ENCODE assay signal across 19 cellular contexts in genomic region chr19:43797556-43797955, GRCh38. TPM values are rescaled to one million over a fixed set of nuclear protein-coding genes. Genes with fewer than 3 reads are reported as not detected.
DNase-seq lines count a peak whose midpoint lies in the region; ATAC-seq, FAIRE-seq and TF ChIP-seq lines count a peak whose summit lies in the region.
"Had no signal": no experiment of that assay in that cellular context is flagged by ENCODE, and none has a peak within 500 bp of the region (broad histone marks: within the 10 kb centered on the region; RNA-seq: fewer than 3 reads in every experiment).

No MANE protein-coding gene starts in this region.

- H3K23me2 ChIP-seq in H1 (ENCODE audit: low read depth, low read length): peaks cover 8% of the 10 kb centered on the region

- H4K20me1 ChIP-seq in H1 (replicated peaks in 1 of 2; ENCODE audit: control insufficient read depth in 1 of 2, insufficient read depth in 2 of 2, low read length in 2 of 2): peaks cover 0 to 3% of the 10 kb centered on the region in 2 experiments

- H3K27me3 ChIP-seq in H1 (replicated peaks in 1 of 4; ENCODE audit: control insufficient read depth in 3 of 4, extremely low read depth in 1 of 4, insufficient read depth in 3 of 4, low read length in 3 of 4) (peaks cover 4 to 36% (median 24%) of the 10 kb centered on the region in 4 experiments), testis (no peaks in the 10 kb centered on the region)

- intact Hi-C loops in activated CD4-positive, alpha-beta memory T cell treated with anti-CD3 and anti-CD28 coated beads for 36 hours (cut with micrococcal nuclease): no loop called here
- intact Hi-C loops in testis (cut with DNase I; ENCODE audit: low total_unique reads): no loop called here

- TF ChIP-seq POLR2A in H1 (IDR thresholded peaks at IDR 0.05; ENCODE audit: control extremely low read depth in 1 of 2, low read depth in 2 of 2, low read length in 2 of 2): no peak
- TF ChIP-seq POLR2A in testis (IDR thresholded peaks at IDR 0.05): no peak

- peak overlapping the region; percentile 72 for H3K4me3 Mint-ChIP-seq in activated naive CD4-positive, alpha-beta T cell treated with anti-CD3 and anti-CD28 coated beads, Interleukin-2, amount 10 ng/mL, durations not matched to agents 7 days and 5 days
- H3K4me3 Mint-ChIP-seq in activated CD4-positive, alpha-beta memory T cell treated with anti-CD3 and anti-CD28 coated beads for 36 hours: peak overlapping the region; percentile 20
- peak overlapping the region; percentile 25 for H3K4me3 Mint-ChIP-seq in stimulated activated memory B cell treated with anti-CD40 and anti-IgM and Interleukin-4, amounts not matched to agents 10 μg/mL and 1 μg/mL and 100 μg/mL, for 72 hours

- peaks cover 52% of the 10 kb centered on the region for H3K27me3 Mint-ChIP-seq in activated naive CD4-positive, alpha-beta T cell treated with anti-CD3 and anti-CD28 coated beads, Interleukin-2, amount 10 ng/mL, durations not matched to agents 7 days and 5 days
- H3K27me3 Mint-ChIP-seq in activated CD4-positive, alpha-beta memory T cell treated with anti-CD3 and anti-CD28 coated beads for 36 hours: peaks cover 3% of the 10 kb centered on the region
- H3K27me3 Mint-ChIP-seq in stimulated activated memory B cell treated with anti-CD40 and anti-IgM and Interleukin-4, amounts not matched to agents 10 μg/mL and 1 μg/mL and 100 μg/mL, for 72 hours: peaks cover 62% of the 10 kb centered on the region

- no peak overlapping the region for H3K23ac ChIP-seq in H1 (ENCODE audit: insufficient read length)

- H3K9me3 ChIP-seq in H1 (ENCODE audit: insufficient read depth in 2 of 2, low read depth in 1 of 2, low read length in 1 of 2): no peaks in the 10 kb centered on the region
- no peaks in the 10 kb centered on the region for H3K9me3 ChIP-seq in testis
- H3K9me3 ChIP-seq: gastroesophageal sphincter, tibial artery had no signal

- no peak for FAIRE-seq in H1 (lab: Jason Lieb, UNC)
- FAIRE-seq: keratinocyte had no signal

- H3K27ac Mint-ChIP-seq in activated naive CD4-positive, alpha-beta T cell treated with anti-CD3 and anti-CD28 coated beads, Interleukin-2, amount 10 ng/mL, durations not matched to agents 7 days and 5 days: no peak overlapping the region
- no peak overlapping the region for H3K27ac Mint-ChIP-seq in activated CD4-positive, alpha-beta memory T cell treated with anti-CD3 and anti-CD28 coated beads for 36 hours
- H3K27ac Mint-ChIP-seq in stimulated activated memory B cell treated with anti-CD40 and anti-IgM and Interleukin-4, amounts not matched to agents 10 μg/mL and 1 μg/mL and 100 μg/mL, for 72 hours: no peak overlapping the region
- H3K27ac Mint-ChIP-seq: nephron had no signal

- H3K4me1 ChIP-seq in H1 (replicated peaks in 1 of 4; ENCODE audit: control insufficient read depth in 3 of 4, insufficient read depth in 4 of 4, low read length in 3 of 4) (peaks cover 0 to 5% (median 3%) of the 10 kb centered on the region in 4 experiments; a peak in 5 of 7 replicates), testis (peaks cover 4% of the 10 kb centered on the region)

- H3K4me3 ChIP-seq in H1 (ENCODE audit: extremely low read depth in 1 of 4, insufficient read depth in 2 of 4, low read depth in 3 of 4, low read length in 4 of 4) (no peak overlapping the region), testis (no peak overlapping the region)

- no peak overlapping the region for H2BK120ac ChIP-seq in H1 (replicated peaks; ENCODE audit: low read depth, low read length)

- no peaks in the 10 kb centered on the region for H3K79me2 ChIP-seq in H1 (ENCODE audit: control insufficient read depth in 1 of 2, insufficient read depth in 2 of 2, low read length in 2 of 2)

- peaks cover 4% of the 10 kb centered on the region for H3K9me3 Mint-ChIP-seq in activated naive CD4-positive, alpha-beta T cell treated with anti-CD3 and anti-CD28 coated beads, Interleukin-2, amount 10 ng/mL, durations not matched to agents 7 days and 5 days
- no peaks in the 10 kb centered on the region for H3K9me3 Mint-ChIP-seq in activated CD4-positive, alpha-beta memory T cell treated with anti-CD3 and anti-CD28 coated beads for 36 hours
- peaks cover 4% of the 10 kb centered on the region for H3K9me3 Mint-ChIP-seq in stimulated activated memory B cell treated with anti-CD40 and anti-IgM and Interleukin-4, amounts not matched to agents 10 μg/mL and 1 μg/mL and 100 μg/mL, for 72 hours
- H3K9me3 Mint-ChIP-seq: nephron had no signal

- H3K14ac ChIP-seq in H1 (ENCODE audit: insufficient read length): no peak overlapping the region

- H4K5ac ChIP-seq in H1 (ENCODE audit: insufficient read length, low read depth, low read length): no peak overlapping the region

- no peaks in the 10 kb centered on the region for H3K79me1 ChIP-seq in H1 (ENCODE audit: low read depth, low read length)

- H3K9ac ChIP-seq in H1 (replicated peaks in 1 of 4; ENCODE audit: extremely low read depth in 1 of 4, low read depth in 3 of 4, low read length in 3 of 4): no peak overlapping the region

- H3K56ac ChIP-seq in H1 (replicated peaks; ENCODE audit: insufficient read length, low read depth, low read length): no peak overlapping the region

- H4K91ac ChIP-seq in H1 (replicated peaks; ENCODE audit: insufficient read length, low read length): no peak overlapping the region

- no peak for DNase-seq in activated naive CD4-positive, alpha-beta T cell treated with anti-CD3 and anti-CD28 coated beads, Interleukin-2, amount 10 ng/mL, durations not matched to agents 7 days and 5 days
- no peak for DNase-seq in activated naive CD4-positive, alpha-beta T cell (lab: John Stamatoyannopoulos, UW)
- DNase-seq in activated CD4-positive, alpha-beta memory T cell treated with anti-CD3 and anti-CD28 coated beads for 36 hours: no peak
- no peak for DNase-seq in H1 (ENCODE audit: low read depth in 1 of 2, low spot score in 2 of 2)
- no peak for DNase-seq in NCI-H2171 (lab: John Stamatoyannopoulos, UW)
- no peak for DNase-seq in testis
- DNase-seq: activated CD4-positive, alpha-beta T cell treated with anti-CD3 and anti-CD28 coated beads, Interleukin-2, amount 50 U/mL, for 48 hours; DMS53; NCI-H1417 treated with DMSO at 0.1 percent for 48 hours; NCI-H526 treated with DMSO at 0.1 percent for 48 hours; stimulated activated naive CD4-positive, alpha-beta T cell had no signal

- H2BK5ac ChIP-seq in H1 (ENCODE audit: low read depth, low read length): no peak overlapping the region

- no peak overlapping the region for H2AFZ ChIP-seq in H1 (ENCODE audit: low read length)

- peak overlapping the region; percentile 69 for H3K4ac ChIP-seq in H1 (replicated peaks; ENCODE audit: insufficient read length, low read depth, low read length)

- no peak overlapping the region; a peak in 1 of 4 replicates for H3K4me2 ChIP-seq in H1 (ENCODE audit: insufficient read depth in 1 of 2, low read depth in 2 of 2, low read length in 2 of 2)

- H3K36me3 ChIP-seq in H1 (ENCODE audit: control insufficient read depth in 2 of 4, insufficient read depth in 4 of 4, low read length in 3 of 4) (no peaks in the 10 kb centered on the region), testis (ENCODE audit: low read depth, missing control alignments) (no peaks in the 10 kb centered on the region)
- H3K36me3 ChIP-seq: gastroesophageal sphincter, tibial artery had no signal

- H2AK5ac ChIP-seq in H1 (ENCODE audit: low read depth, low read length): 0 out of 2 replicates have a peak overlapping the region, but pooled peaks have one; percentile 58

- no peak overlapping the region for H3K27ac ChIP-seq in H1 (ENCODE audit: low read depth, low read length)
- no peak overlapping the region for H3K27ac ChIP-seq in testis
- H3K27ac ChIP-seq: gastroesophageal sphincter, HL-60, tibial artery had no signal

- no peak for ATAC-seq in stimulated activated memory B cell treated with anti-CD40 and anti-IgM and Interleukin-4, amounts not matched to agents 10 μg/mL and 1 μg/mL and 100 μg/mL, for 72 hours
- no peak for ATAC-seq in HG03565 (IDR thresholded peaks at IDR 0.05; ENCODE audit: unreplicated experiment)
- ATAC-seq: gastroesophageal sphincter, Right ventricle myocardium inferior had no signal

- 94% methylated on average over 7 of the region's 7 CpGs; no CpG with 5 or more reads in 1 of the 2 experiments for WGBS in H1 (ENCODE audit: extremely low coverage in 1 of 2, insufficient coverage in 1 of 2, insufficient read length in 1 of 2, insufficient replicate concordance in 2 of 2, low coverage in 1 of 2, low lambda C conversion rate in 2 of 2, missing lambda C conversion rate in 1 of 2), 2 experiments
- 82 to 85% methylated on average over 7 of the region's 7 CpGs for WGBS in testis, 2 donors

- peak overlapping the region; percentile 94; the same call in 1 of the 2 replicates for H2BK12ac ChIP-seq in H1 (ENCODE audit: low read depth, low read length)

- peaks cover 27% of the 10 kb centered on the region for H3K4me1 Mint-ChIP-seq in activated naive CD4-positive, alpha-beta T cell treated with anti-CD3 and anti-CD28 coated beads, Interleukin-2, amount 10 ng/mL, durations not matched to agents 7 days and 5 days
- peaks cover 11% of the 10 kb centered on the region for H3K4me1 Mint-ChIP-seq in activated CD4-positive, alpha-beta memory T cell treated with anti-CD3 and anti-CD28 coated beads for 36 hours (ENCODE audit: low read depth)
- H3K4me1 Mint-ChIP-seq in stimulated activated memory B cell treated with anti-CD40 and anti-IgM and Interleukin-4, amounts not matched to agents 10 μg/mL and 1 μg/mL and 100 μg/mL, for 72 hours: peaks cover 18% of the 10 kb centered on the region
- H3K4me1 Mint-ChIP-seq: nephron had no signal

- H2BK20ac ChIP-seq in H1 (ENCODE audit: low read length): no peak overlapping the region

- no peak overlapping the region for H3K18ac ChIP-seq in H1 (ENCODE audit: extremely low read depth, low read length)

- no peak for TF ChIP-seq EP300 in H1 (IDR thresholded peaks at IDR 0.05; ENCODE audit: borderline replicate concordance in 1 of 2, low read depth in 2 of 2, low read length in 2 of 2)

- H2BK15ac ChIP-seq in H1 (ENCODE audit: low read length): 0 out of 2 replicates have a peak overlapping the region, but pooled peaks have one; percentile 92

- no peak for TF ChIP-seq CTCF in H1 (IDR thresholded peaks at IDR 0.05; ENCODE audit: control extremely low read depth in 1 of 3, insufficient read depth in 1 of 3, low read depth in 1 of 3, low read length in 3 of 3)
- TF ChIP-seq CTCF in testis (IDR thresholded peaks at IDR 0.05): no peak

- CTCF ChIA-PET in activated naive CD4-positive, alpha-beta T cell treated with anti-CD3 and anti-CD28 coated beads, Interleukin-2, amount 10 ng/mL, durations not matched to agents 7 days and 5 days (lab: Charles Lee): interaction anchor here (1.1 to 1.3 kb wide), 2 partner anchors 12 to 52 kb away, joined by 4 to 5 read pairs; no protein-coding TSS in a partner anchor
- CTCF ChIA-PET in activated CD4-positive, alpha-beta memory T cell treated with anti-CD3 and anti-CD28 coated beads for 36 hours (lab: Charles Lee): interaction anchor here (1.0 to 1.6 kb wide), 5 partner anchors 12 to 53 kb away, joined by 3 to 9 read pairs (median 4); no protein-coding TSS in a partner anchor
- CTCF ChIA-PET in H1 (lab: Charles Lee; ENCODE audit: partially characterized antibody): interaction anchor here (1.3 to 37.0 kb wide), 5 partner anchors 12 to 41 kb away, joined by 3 to 703 read pairs (median 9); partner anchors contain the start of gene SMG9

- TF ChIP-seq RAD21 in H1 (IDR thresholded peaks at IDR 0.05 in 1 of 2, conservative IDR thresholded peaks at IDR 0.05 in 1 of 2; ENCODE audit: low read depth in 2 of 2, low read length in 2 of 2): no peak

- H4K8ac ChIP-seq in H1 (ENCODE audit: extremely low read depth, insufficient read depth, low read length): no peak overlapping the region

- H3K36me3 Mint-ChIP-seq in activated naive CD4-positive, alpha-beta T cell treated with anti-CD3 and anti-CD28 coated beads, Interleukin-2, amount 10 ng/mL, durations not matched to agents 7 days and 5 days: no peaks in the 10 kb centered on the region
- no peaks in the 10 kb centered on the region for H3K36me3 Mint-ChIP-seq in activated CD4-positive, alpha-beta memory T cell treated with anti-CD3 and anti-CD28 coated beads for 36 hours
- peaks cover 6% of the 10 kb centered on the region for H3K36me3 Mint-ChIP-seq in stimulated activated memory B cell treated with anti-CD40 and anti-IgM and Interleukin-4, amounts not matched to agents 10 μg/mL and 1 μg/mL and 100 μg/mL, for 72 hours

- POLR2A ChIA-PET in activated CD4-positive, alpha-beta memory T cell treated with anti-CD3 and anti-CD28 coated beads for 36 hours (lab: Charles Lee): no interaction called here
- POLR2A ChIA-PET in H1 (lab: Charles Lee; ENCODE audit: partially characterized antibody): no interaction called here

RNA-seq across cellular contexts. Expression of gene LYPD5, which starts 4.7 kb away (rescaled TPM):
- total RNA-seq in activated CD4-positive, alpha-beta memory T cell treated with anti-CD3 and anti-CD28 coated beads for 36 hours: 1 to 10 TPM in 1 of 2 experiments, under 1 TPM in 1; 0.62 to 1.2 TPM
- 0.59 and 0.74 TPM in 2 replicates for total RNA-seq in H1 (2021; fragmentation: NEBNext Ultra II Directional; extraction: Animal tissue kit (Norgen Biotek cat#: 25700))
- polyA plus RNA-seq in H1 (2011; rRNA removed) (4.3 TPM in 2 replicates), testis (ENCODE audit: insufficient read depth, low read depth, low replicate concordance) (12.6 TPM)
- polyA plus RNA-seq in H1 (2011; cell fraction: cytosol; rRNA removed): 2.2 TPM
- polyA plus RNA-seq in H1 (2011; cell fraction: nucleus; rRNA removed): 3.5 TPM
- polyA plus RNA-seq in H1 (2012, experiment 1 of 2): 0.83 to 1.4 TPM (median 1.0 TPM) in 4 replicates
- polyA plus RNA-seq in H1 (2012, experiment 2 of 2): 1.2 TPM
- polyA plus RNA-seq in H1 (2013, experiment 1 of 2): 1.0 TPM
- polyA plus RNA-seq in H1 (2013, experiment 2 of 2): 0.75 TPM
- polyA minus RNA-seq in H1 (2011; rRNA and poly(A)+ RNA removed): 1.4 and 1.5 TPM in 2 replicates
- 0.88 TPM for polyA minus RNA-seq in H1 (2011; cell fraction: cytosol; rRNA and poly(A)+ RNA removed)
- polyA minus RNA-seq in H1 (2011; cell fraction: nucleus; rRNA and poly(A)+ RNA removed): 6.1 TPM
- 10 to 100 TPM in 1 of 2 donors, 1 to 10 TPM in 1; 4.9 to 14.7 TPM for total RNA-seq in testis

RNA-seq across cellular contexts. Expression of gene KCNN4, which starts 16.8 kb away (rescaled TPM):
- 100 to 1,000 TPM; 120 to 130 TPM for total RNA-seq in activated CD4-positive, alpha-beta memory T cell treated with anti-CD3 and anti-CD28 coated beads for 36 hours
- total RNA-seq in H1 (2021; fragmentation: NEBNext Ultra II Directional; extraction: Animal tissue kit (Norgen Biotek cat#: 25700)): 0.78 and 1.0 TPM in 2 replicates
- polyA plus RNA-seq in H1 (2011; rRNA removed) (1.5 and 2.0 TPM in 2 replicates), testis (ENCODE audit: insufficient read depth, low read depth, low replicate concordance) (4.1 TPM)
- polyA plus RNA-seq in H1 (2011; cell fraction: cytosol; rRNA removed): 1.6 TPM
- polyA plus RNA-seq in H1 (2011; cell fraction: nucleus; rRNA removed): 3.1 TPM
- polyA plus RNA-seq in H1 (2012, experiment 1 of 2): 0.64 to 1.2 TPM (median 0.86 TPM) in 4 replicates
- polyA plus RNA-seq in H1 (2012, experiment 2 of 2): 0.56 TPM
- 1.1 TPM for polyA plus RNA-seq in H1 (2013, experiment 1 of 2)
- polyA plus RNA-seq in H1 (2013, experiment 2 of 2): 1.1 TPM
- 0.39 and 0.54 TPM in 2 replicates for polyA minus RNA-seq in H1 (2011; rRNA and poly(A)+ RNA removed)
- polyA minus RNA-seq in H1 (2011; cell fraction: cytosol; rRNA and poly(A)+ RNA removed): not detected
- 2.1 TPM for polyA minus RNA-seq in H1 (2011; cell fraction: nucleus; rRNA and poly(A)+ RNA removed)
- 1 to 10 TPM; 2.3 to 4.6 TPM for total RNA-seq in testis

RNA-seq across cellular contexts. Expression of gene ZNF283, which starts 29.6 kb away (rescaled TPM):
- 1 to 10 TPM; 5.2 to 8.1 TPM for total RNA-seq in activated CD4-positive, alpha-beta memory T cell treated with anti-CD3 and anti-CD28 coated beads for 36 hours
- 3.6 and 4.3 TPM in 2 replicates for total RNA-seq in H1 (2021; fragmentation: NEBNext Ultra II Directional; extraction: Animal tissue kit (Norgen Biotek cat#: 25700))
- 1.1 and 1.6 TPM in 2 replicates for polyA plus RNA-seq in H1 (2011; rRNA removed)
- polyA plus RNA-seq in H1 (2011; cell fraction: cytosol; rRNA removed): 1.8 TPM
- 2.0 TPM for polyA plus RNA-seq in H1 (2011; cell fraction: nucleus; rRNA removed)
- polyA plus RNA-seq in H1 (2012, experiment 1 of 2): 3.4 to 5.3 TPM (median 3.6 TPM) in 4 replicates
- polyA plus RNA-seq in H1 (2012, experiment 2 of 2): 0.26 TPM
- polyA plus RNA-seq in H1 (2013, experiment 1 of 2): 3.7 TPM
- polyA plus RNA-seq in H1 (2013, experiment 2 of 2): 4.0 TPM
- polyA minus RNA-seq in H1 (2011; rRNA and poly(A)+ RNA removed): 5.0 and 9.2 TPM in 2 replicates
- 2.4 TPM for polyA minus RNA-seq in H1 (2011; cell fraction: cytosol; rRNA and poly(A)+ RNA removed)
- polyA minus RNA-seq in H1 (2011; cell fraction: nucleus; rRNA and poly(A)+ RNA removed): 18.0 TPM
- 10 to 100 TPM in 1 of 2 donors, 1 to 10 TPM in 1; 6.9 to 10.7 TPM for total RNA-seq in testis
- 2.9 TPM for polyA plus RNA-seq in testis (ENCODE audit: insufficient read depth, low read depth, low replicate concordance)

RNA-seq across cellular contexts. Expression of gene SMG9, which starts 42.8 kb away (rescaled TPM):
- total RNA-seq in activated CD4-positive, alpha-beta memory T cell treated with anti-CD3 and anti-CD28 coated beads for 36 hours: 10 to 100 TPM; 58.2 to 58.3 TPM
- 28.7 and 34.0 TPM in 2 replicates for total RNA-seq in H1 (2021; fragmentation: NEBNext Ultra II Directional; extraction: Animal tissue kit (Norgen Biotek cat#: 25700))
- polyA plus RNA-seq in H1 (2011; rRNA removed): 20.4 and 25.6 TPM in 2 replicates
- polyA plus RNA-seq in H1 (2011; cell fraction: cytosol; rRNA removed): 16.5 TPM
- 50.0 TPM for polyA plus RNA-seq in H1 (2011; cell fraction: nucleus; rRNA removed)
- 21.5 to 33.3 TPM (median 28.7 TPM) in 4 replicates for polyA plus RNA-seq in H1 (2012, experiment 1 of 2)
- 14.0 TPM for polyA plus RNA-seq in H1 (2012, experiment 2 of 2)
- 13.1 TPM for polyA plus RNA-seq in H1 (2013, experiment 1 of 2)
- 12.1 TPM for polyA plus RNA-seq in H1 (2013, experiment 2 of 2)
- polyA minus RNA-seq in H1 (2011; rRNA and poly(A)+ RNA removed): 13.7 and 13.8 TPM in 2 replicates
- polyA minus RNA-seq in H1 (2011; cell fraction: cytosol; rRNA and poly(A)+ RNA removed): 12.5 TPM
- polyA minus RNA-seq in H1 (2011; cell fraction: nucleus; rRNA and poly(A)+ RNA removed): 15.1 TPM
- total RNA-seq in testis: 10 to 100 TPM; 65.0 to 76.8 TPM
- polyA plus RNA-seq in testis (ENCODE audit: insufficient read depth, low read depth, low replicate concordance): 144 TPM

Comparison
In these comparisons a context has a peak if more than half of its experiments do, and no peak if none do; other contexts are left out.
1. H3K4me3 Mint-ChIP-seq: peak in every context shown above with its lines; median percentile 72 in activated naive CD4-positive, alpha-beta T cell treated with anti-CD3 and anti-CD28 coated beads, Interleukin-2, amount 10 ng/mL, durations not matched to agents 7 days and 5 days; 25 in stimulated activated memory B cell treated with anti-CD40 and anti-IgM and Interleukin-4, amounts not matched to agents 10 μg/mL and 1 μg/mL and 100 μg/mL, for 72 hours; 20 in activated CD4-positive, alpha-beta memory T cell treated with anti-CD3 and anti-CD28 coated beads for 36 hours.
2. RNA of gene KCNN4, which starts 16.8 kb away (total RNA-seq): 120 to 130 TPM in activated CD4-positive, alpha-beta memory T cell treated with anti-CD3 and anti-CD28 coated beads for 36 hours; 2.3 to 4.6 TPM in testis and 0.78 to 1.0 TPM in H1; every median in the first group is over 10 times any median in the second.